ENCODE assay signal across 1 cellular context in the genomic region with DNA sequence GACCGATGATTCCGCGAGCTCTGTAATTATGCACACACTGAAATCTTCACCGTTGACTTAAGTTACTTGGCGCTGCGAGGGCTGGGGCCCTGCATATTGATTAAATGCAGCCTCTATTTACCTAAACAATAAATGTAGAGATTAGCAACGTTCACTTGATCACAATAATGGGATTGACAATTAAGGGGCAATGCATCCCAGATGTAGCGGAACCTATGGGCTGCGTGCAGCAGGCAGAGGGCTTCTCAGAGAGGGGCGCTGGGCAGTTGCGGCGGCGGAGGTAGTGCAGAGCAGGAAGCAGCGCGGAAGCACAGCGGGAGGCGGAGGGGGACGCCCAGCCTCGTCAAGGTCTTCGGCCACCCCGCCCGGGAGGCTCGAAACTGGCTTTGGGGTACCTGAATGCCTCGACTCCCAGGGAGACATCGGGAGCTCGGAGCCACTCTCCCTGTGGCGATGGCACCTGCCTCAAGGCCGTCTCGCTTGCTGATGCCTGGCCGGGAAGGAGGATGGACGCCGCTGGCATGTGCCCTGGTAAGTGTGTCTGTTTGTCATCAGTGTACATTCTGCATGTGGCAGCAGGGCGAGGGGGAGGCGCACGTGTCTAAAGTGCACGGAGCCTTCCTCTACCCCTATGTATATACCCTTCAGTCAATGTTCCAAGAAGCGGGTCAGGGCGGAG.
TF ChIP-seq lines count a peak whose summit lies in the region.

No MANE protein-coding gene starts in this region.

TF ChIP-seq in IMR-90, 13 proteins besides CTCF, POLR2A, EP300 and RAD21 (continued from another document):
- TF ChIP-seq MAFK (IDR thresholded peaks at IDR 0.05; ENCODE audit: low read depth, low read length) (no peak), RCOR1 (IDR thresholded peaks at IDR 0.05; ENCODE audit: insufficient replicate concordance, low read length) (no peak), CEBPB (IDR thresholded peaks at IDR 0.05; ENCODE audit: low read depth, low read length) (no peak), MXI1 (IDR thresholded peaks at IDR 0.05; ENCODE audit: borderline replicate concordance, low read depth, low read length) (no peak), NFE2L2 (IDR thresholded peaks at IDR 0.05; ENCODE audit: low read depth, low read length) (no peak), RFX5 (IDR thresholded peaks at IDR 0.05; ENCODE audit: low read depth, low read length) (no peak), SMC3 (IDR thresholded peaks at IDR 0.05; ENCODE audit: low read depth, low read length) (no peak)
- TF ChIP-seq, protein P1, sequence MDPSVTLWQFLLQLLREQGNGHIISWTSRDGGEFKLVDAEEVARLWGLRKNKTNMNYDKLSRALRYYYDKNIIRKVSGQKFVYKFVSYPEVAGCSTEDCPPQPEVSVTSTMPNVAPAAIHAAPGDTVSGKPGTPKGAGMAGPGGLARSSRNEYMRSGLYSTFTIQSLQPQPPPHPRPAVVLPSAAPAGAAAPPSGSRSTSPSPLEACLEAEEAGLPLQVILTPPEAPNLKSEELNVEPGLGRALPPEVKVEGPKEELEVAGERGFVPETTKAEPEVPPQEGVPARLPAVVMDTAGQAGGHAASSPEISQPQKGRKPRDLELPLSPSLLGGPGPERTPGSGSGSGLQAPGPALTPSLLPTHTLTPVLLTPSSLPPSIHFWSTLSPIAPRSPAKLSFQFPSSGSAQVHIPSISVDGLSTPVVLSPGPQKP (IDR thresholded peaks at IDR 0.05; ENCODE audit: borderline replicate concordance, low read depth, low read length) = no peak
